Comparison of ENCODE assay signal across 24 cellular contexts in the genomic region with DNA sequence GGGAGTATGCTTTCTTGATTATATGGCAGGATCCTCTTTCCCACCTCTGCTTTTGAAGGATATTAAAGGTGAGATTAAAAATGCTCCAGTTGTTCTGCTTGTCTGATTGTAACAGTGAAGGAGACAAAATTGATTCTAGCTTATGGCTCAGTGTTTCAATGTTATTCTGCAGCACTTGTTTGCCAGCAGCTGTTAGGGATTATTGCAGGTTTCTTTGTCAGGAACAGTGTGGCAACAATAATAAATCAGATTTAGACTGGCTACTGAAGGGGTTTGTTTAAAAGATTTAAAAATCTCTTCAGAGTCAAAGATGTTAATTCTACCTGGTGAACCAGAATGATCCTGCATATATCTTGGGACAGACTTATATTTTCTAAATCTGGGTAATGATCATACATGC.
DNase-seq lines count a peak whose midpoint lies in the region; TF ChIP-seq lines count a peak whose summit lies in the region.
"Had no signal": no experiment of that assay in that cellular context is flagged by ENCODE, and none has a peak within 500 bp of the region (broad histone marks: within the 10 kb centered on the region; RNA-seq: fewer than 3 reads in every experiment).

No MANE protein-coding gene starts in this region.

- DNase-seq in HAP-1 (ENCODE audit: low spot score in 2 of 2) (peak; percentile 43 to 85), LHCN-M2 (ENCODE audit: low read depth) (peak; percentile 61), NCI-H82 (lab: John Stamatoyannopoulos, UW) (peak; percentile 89), myocyte (ENCODE audit: low read depth) (peak; percentile 51), NCI-H2029 treated with DMSO at 0.1 percent for 48 hours (lab: John Stamatoyannopoulos, UW) (no peak), tibial artery (no peak), SKM-1 (lab: John Stamatoyannopoulos, UW; ENCODE audit: unreplicated experiment) (no peak)
- DNase-seq: C1 segment of cervical spinal cord; Caco-2; CD8-positive, alpha-beta T cell; H9; HFFc6; KBM-7; MG63; NCI-H1105 treated with DMSO at 0.1 percent for 48 hours; NCI-H1694; NCI-H2081 treated with DMSO at 0.1 percent for 48 hours; NCI-H748 treated with DMSO at 0.1 percent for 48 hours; SHP77 treated with DMSO at 0.1 percent for 48 hours; SW 1271 had no signal

- no peak overlapping the region for H3K27ac ChIP-seq in tibial artery
- H3K27ac ChIP-seq: RWPE1, SK-N-MC had no signal

- in situ Hi-C loops in HAP-1 (cut with MboI; ENCODE audit: low sequenced_read_pairs), result no loop called here

- H3K4me1 ChIP-seq in HAP-1, result peaks cover 14% of the 10 kb centered on the region
- H3K4me1 ChIP-seq in tibial artery, result no peaks in the 10 kb centered on the region
- H3K4me1 ChIP-seq: Caco-2 had no signal

- H3K27me3 ChIP-seq in HAP-1 (ENCODE audit: low read depth) (no peaks in the 10 kb centered on the region), tibial artery (no peaks in the 10 kb centered on the region)
- H3K27me3 ChIP-seq: MG63 had no signal

- H3K4me3 ChIP-seq in HAP-1, result no peak overlapping the region
- no peak overlapping the region for H3K4me3 ChIP-seq in tibial artery
- H3K4me3 ChIP-seq: GM12878, GM23338, MG63, SK-N-MC had no signal

- no peak for TF ChIP-seq CTCF in tibial artery (IDR thresholded peaks at IDR 0.05)

- no peaks in the 10 kb centered on the region for H3K36me3 ChIP-seq in HAP-1 (replicated peaks)
- H3K36me3 ChIP-seq in tibial artery, result no peaks in the 10 kb centered on the region
- H3K36me3 ChIP-seq: MG63 had no signal

- H3K9me3 ChIP-seq in HAP-1 (no peaks in the 10 kb centered on the region), tibial artery (no peaks in the 10 kb centered on the region)
- H3K9me3 ChIP-seq: Caco-2, MG63 had no signal

- intact Hi-C loops in tibial artery (cut with DNase I; ENCODE audit: low total_unique reads), result no loop called here

Comparison
In these comparisons a context has a peak if more than half of its experiments do, and no peak if none do; other contexts are left out.
1. DNase-seq: peak in HAP-1 (2 of 2), LHCN-M2 (single experiment), NCI-H82 (single experiment) and myocyte (single experiment); none in NCI-H2029 treated with DMSO at 0.1 percent for 48 hours (single experiment), tibial artery (0 of 2) and SKM-1 (single experiment).